ENCODE assay signal across 26 cellular contexts in genomic region chr5:40560470-40560869, GRCh38.
A peak's percentile ranks its signal among the peaks of the same experiment; 100 is the strongest.
DNase-seq lines count a peak whose midpoint lies in the region; ATAC-seq, FAIRE-seq and TF ChIP-seq lines count a peak whose summit lies in the region.
"Had no signal": no experiment of that assay in that cellular context is flagged by ENCODE, and none has a peak within 500 bp of the region (broad histone marks: within the 10 kb centered on the region; RNA-seq: fewer than 3 reads in every experiment).

No MANE protein-coding gene starts in this region.

- ATAC-seq in A549 = no peak
- no peak for ATAC-seq in IMR-90 (ENCODE audit: low read depth)
- ATAC-seq in GM21447 (IDR thresholded peaks at IDR 0.05; ENCODE audit: unreplicated experiment) = no peak
- ATAC-seq: GM12878 had no signal

- no peak overlapping the region for H2BK20ac ChIP-seq in IMR-90 (ENCODE audit: low read depth, low read length)

- H3K4me3 ChIP-seq in A549 = no peak overlapping the region
- no peak overlapping the region for H3K4me3 ChIP-seq in IMR-90 (ENCODE audit: insufficient read depth, low read depth, low read length)
- no peak overlapping the region for H3K4me3 ChIP-seq in H7 (ENCODE audit: insufficient read depth, low read depth, low read length)
- H3K4me3 ChIP-seq: BLaER1, GM12878 had no signal

- in situ Hi-C loops in IMR-90 (cut with MboI; ENCODE audit: low sequenced_read_pairs) = no loop called here

- H3K9me3 ChIP-seq in A549 = no peaks in the 10 kb centered on the region
- H3K9me3 ChIP-seq in IMR-90 (ENCODE audit: control insufficient read depth, insufficient read depth, low read length) = no peaks in the 10 kb centered on the region
- H3K9me3 ChIP-seq: BE2C had no signal

- no peak overlapping the region for H3K4ac ChIP-seq in IMR-90 (ENCODE audit: low read depth, low read length)

- no peak for FAIRE-seq in A549 (lab: Jason Lieb, UNC)
- FAIRE-seq: GM12878, GM12892, GM19239 had no signal

- H3K14ac ChIP-seq in IMR-90 (replicated peaks; ENCODE audit: low read depth, low read length) = no peak overlapping the region

- no peaks in the 10 kb centered on the region for H3K27me3 Mint-ChIP-seq in activated naive CD4-positive, alpha-beta T cell treated with anti-CD3 and anti-CD28 coated beads, Interleukin-2, amount 50 U/mL, for 24 hours
- H3K27me3 Mint-ChIP-seq: CD4-positive, alpha-beta memory T cell; CD4-positive, CD25-positive, alpha-beta regulatory T cell; CD8-positive, alpha-beta memory T cell had no signal

- H3K4me2 ChIP-seq in A549 (no peak overlapping the region), IMR-90 (ENCODE audit: low read depth, low read length) (no peak overlapping the region)
- H3K4me2 ChIP-seq: BLaER1 had no signal

- CTCF ChIA-PET in A549 (lab: Yijun Ruan, JAX) (no interaction called here), IMR-90 (lab: Yijun Ruan, JAX) (no interaction called here)

- 0 out of 3 replicates have a peak overlapping the region, but pooled peaks have one; percentile 39 for H2BK15ac ChIP-seq in IMR-90 (ENCODE audit: low read depth, low read length)

- no peak overlapping the region for H2AK9ac ChIP-seq in IMR-90 (replicated peaks; ENCODE audit: low read depth, low read length, poor library complexity)

- no peak overlapping the region for H4K91ac ChIP-seq in IMR-90 (ENCODE audit: insufficient read depth, low read depth, low read length)

- peaks cover 14% of the 10 kb centered on the region for H3K9me3 Mint-ChIP-seq in activated naive CD4-positive, alpha-beta T cell treated with anti-CD3 and anti-CD28 coated beads, Interleukin-2, amount 50 U/mL, for 24 hours

- TF ChIP-seq POLR2A in A549 (IDR thresholded peaks at IDR 0.05; ENCODE audit: low read length) (no peak), IMR-90 (IDR thresholded peaks at IDR 0.05; ENCODE audit: low read depth, low read length) (no peak)

- peak overlapping the region; percentile 38 for H3K27ac Mint-ChIP-seq in activated naive CD4-positive, alpha-beta T cell treated with anti-CD3 and anti-CD28 coated beads, Interleukin-2, amount 50 U/mL, for 24 hours
- H3K27ac Mint-ChIP-seq: CD4-positive, CD25-positive, alpha-beta regulatory T cell had no signal

- H2AFZ ChIP-seq in IMR-90 (replicated peaks; ENCODE audit: low read length, poor library complexity) = no peak overlapping the region

- TF ChIP-seq RAD21 in A549 (conservative IDR thresholded peaks at IDR 0.05 in 1 of 2, IDR thresholded peaks at IDR 0.05 in 1 of 2) (no peak), IMR-90 (IDR thresholded peaks at IDR 0.05; ENCODE audit: low read length) (no peak)

- H3K36me3 Mint-ChIP-seq in activated naive CD4-positive, alpha-beta T cell treated with anti-CD3 and anti-CD28 coated beads, Interleukin-2, amount 50 U/mL, for 24 hours = peaks cover 3% of the 10 kb centered on the region
- H3K36me3 Mint-ChIP-seq: CD14-positive monocyte; CD4-positive, alpha-beta memory T cell; CD4-positive, CD25-positive, alpha-beta regulatory T cell had no signal

- H3K4me1 Mint-ChIP-seq in activated naive CD4-positive, alpha-beta T cell treated with anti-CD3 and anti-CD28 coated beads, Interleukin-2, amount 50 U/mL, for 24 hours = peaks cover 25% of the 10 kb centered on the region

- H3K23ac ChIP-seq in IMR-90 (ENCODE audit: low read depth, low read length) = no peak overlapping the region

- no peak overlapping the region for H3K18ac ChIP-seq in IMR-90 (ENCODE audit: low read depth, low read length)

- TF ChIP-seq CTCF in A549 (IDR thresholded peaks at IDR 0.05) (no peak), IMR-90 (conservative IDR thresholded peaks at IDR 0.05; ENCODE audit: low read depth, low read length) (no peak)

- H4K20me1 ChIP-seq in IMR-90 (ENCODE audit: insufficient read depth, low read length) = no peaks in the 10 kb centered on the region
- H4K20me1 ChIP-seq: BLaER1 had no signal

- no peak overlapping the region for H2BK120ac ChIP-seq in IMR-90 (ENCODE audit: low read depth, low read length)

- no peaks in the 10 kb centered on the region; the same call in 2 of the 3 replicates for H3K4me1 ChIP-seq in A549
- no peaks in the 10 kb centered on the region for H3K4me1 ChIP-seq in IMR-90 (ENCODE audit: control insufficient read depth, insufficient read depth, low read length)
- H3K4me1 ChIP-seq: BE2C had no signal

- BruUV-seq in IMR-90 (replicated peaks; lab: Mats Ljungman, UMichigan) = no TSS peak

- POLR2A ChIA-PET in A549 (lab: Yijun Ruan, JAX) = no interaction called here
- POLR2A ChIA-PET in IMR-90 (lab: Charles Lee; ENCODE audit: unreplicated experiment) = no interaction called here

- H4K8ac ChIP-seq in IMR-90 (ENCODE audit: low read depth in 2 of 2, low read length in 2 of 2) = no peak overlapping the region

- H3K36me3 ChIP-seq in IMR-90 (ENCODE audit: control insufficient read depth, insufficient read depth, low read length) (no peaks in the 10 kb centered on the region), H7 (replicated peaks; ENCODE audit: control insufficient read depth, insufficient read depth, low read length) (no peaks in the 10 kb centered on the region)
- H3K36me3 ChIP-seq: BE2C, BLaER1 had no signal

- no peaks in the 10 kb centered on the region for H3K79me1 ChIP-seq in IMR-90 (ENCODE audit: low read depth in 1 of 2, low read length in 2 of 2)

- intact Hi-C loops in IMR-90 (cut with micrococcal nuclease) = no loop called here

- H3K56ac ChIP-seq in IMR-90 (ENCODE audit: extremely low read depth, insufficient read depth, low read length) = no peak overlapping the region

- no peak overlapping the region for H4K5ac ChIP-seq in IMR-90 (ENCODE audit: low read depth, low read length)

- no peak overlapping the region for H3K9ac ChIP-seq in IMR-90 (ENCODE audit: low read depth, low read length)
- H3K9ac ChIP-seq: BLaER1 had no signal

- no peak overlapping the region for H2BK5ac ChIP-seq in IMR-90 (ENCODE audit: low read depth, low read length, poor library complexity, severe bottlenecking)

- no peak for TF ChIP-seq EP300 in A549 (IDR thresholded peaks at IDR 0.05)

- dilution Hi-C loops in IMR-90 (cut with HindIII; ENCODE audit: low sequenced_read_pairs, unreplicated experiment) = no loop called here

- H3K27ac ChIP-seq in A549 = no peak overlapping the region
- H3K27ac ChIP-seq in IMR-90 (ENCODE audit: insufficient read depth, low read length) = no peak overlapping the region
- H3K27ac ChIP-seq: 22Rv1, BLaER1 had no signal

- H3K9me1 ChIP-seq in IMR-90 (ENCODE audit: insufficient read depth, low read length) = no peaks in the 10 kb centered on the region

- H3K27me3 ChIP-seq in IMR-90 (ENCODE audit: control insufficient read depth, insufficient read depth, low read length) = no peaks in the 10 kb centered on the region
- no peaks in the 10 kb centered on the region for H3K27me3 ChIP-seq in H7 (ENCODE audit: control insufficient read depth, insufficient read depth, low read length)
- H3K27me3 ChIP-seq: BE2C, BLaER1 had no signal

- no peak overlapping the region for H3K4me3 Mint-ChIP-seq in activated naive CD4-positive, alpha-beta T cell treated with anti-CD3 and anti-CD28 coated beads, Interleukin-2, amount 50 U/mL, for 24 hours
- H3K4me3 Mint-ChIP-seq: CD14-positive monocyte; CD4-positive, alpha-beta memory T cell; CD4-positive, CD25-positive, alpha-beta regulatory T cell; CD8-positive, alpha-beta memory T cell had no signal

- H2AK5ac ChIP-seq in IMR-90 (ENCODE audit: low read depth, low read length) = no peak overlapping the region

- no peak for DNase-seq in activated naive CD4-positive, alpha-beta T cell treated with anti-CD3 and anti-CD28 coated beads, Interleukin-2, amount 50 U/mL, for 16 hours
- no peak for DNase-seq in A549 (ENCODE audit: low read depth in 1 of 2, low spot score in 1 of 2)
- no peak for DNase-seq in IMR-90
- DNase-seq in H7 = no peak
- DNase-seq: ACHN; BE2C; C1 segment of cervical spinal cord; CD4-positive, alpha-beta memory T cell; CD4-positive, CD25-positive, alpha-beta regulatory T cell; CD8-positive, alpha-beta memory T cell; COR-L47; DMS 273 treated with DMSO at 0.1 percent for 48 hours; DMS153; DMS53; DMS79; DND-41; EL; GDM1 had no signal

- WGBS in A549 (ENCODE audit: missing lambda C conversion rate) = 82% methylated on average over 1 of the region's 1 CpG
- no CpG with 5 or more reads among the region's 1 CpG for WGBS in IMR-90 (ENCODE audit: extremely low coverage in 2 of 2, insufficient read length in 1 of 2), 2 experiments

TF ChIP-seq in A549, 52 proteins besides CTCF, POLR2A, EP300 and RAD21:
- TF ChIP-seq BCL3 (IDR thresholded peaks at IDR 0.05) = no peak
- peak; percentile 63 for TF ChIP-seq MAFK (IDR thresholded peaks at IDR 0.05; ENCODE audit: partially characterized antibody)

TF ChIP-seq in IMR-90, 13 proteins besides CTCF, POLR2A, EP300 and RAD21:
- TF ChIP-seq FOS (IDR thresholded peaks at IDR 0.05; ENCODE audit: low read depth, low read length) (no peak), CEBPB (IDR thresholded peaks at IDR 0.05; ENCODE audit: low read depth, low read length) (no peak), CHD1 (IDR thresholded peaks at IDR 0.05; ENCODE audit: low read depth, low read length) (no peak), MAFK (IDR thresholded peaks at IDR 0.05; ENCODE audit: low read depth, low read length) (peak; percentile 79), ELK1 (IDR thresholded peaks at IDR 0.05; ENCODE audit: borderline replicate concordance, low read depth, low read length) (no peak), NFE2L2 (IDR thresholded peaks at IDR 0.05; ENCODE audit: low read depth, low read length) (no peak)
